15 cellular contexts compared by ENCODE assay signal in the genomic region with DNA sequence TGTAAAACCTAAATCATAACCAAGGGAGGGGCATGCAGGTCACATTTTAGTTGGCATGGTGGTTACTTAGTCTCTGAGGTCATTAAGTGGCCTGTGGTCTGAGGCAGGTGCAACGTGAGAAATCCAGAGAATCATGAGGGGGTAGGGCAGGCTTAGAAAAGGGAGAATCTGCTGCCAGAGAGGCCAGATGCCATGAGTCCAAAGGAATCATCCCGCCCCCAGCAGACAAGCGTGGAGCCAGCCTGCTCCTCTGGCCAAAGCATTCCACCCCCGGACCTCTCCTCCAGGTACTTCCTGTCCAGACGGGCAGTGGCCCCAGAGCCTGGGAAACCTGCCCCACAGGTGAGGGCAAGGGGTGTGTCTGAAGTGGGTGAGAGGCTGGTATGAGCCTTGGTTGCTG.
DNase-seq lines count a peak whose midpoint lies in the region; ATAC-seq and TF ChIP-seq lines count a peak whose summit lies in the region.
"Had no signal": no experiment of that assay in that cellular context is flagged by ENCODE, and none has a peak within 500 bp of the region (broad histone marks: within the 10 kb centered on the region; RNA-seq: fewer than 3 reads in every experiment).

No MANE protein-coding gene starts in this region.

- H3K4me3 Mint-ChIP-seq in activated naive CD8-positive, alpha-beta T cell: no peak overlapping the region
- H3K4me3 Mint-ChIP-seq in activated naive CD8-positive, alpha-beta T cell treated with anti-CD3 and anti-CD28 coated beads, Interleukin-2, amount 50 U/mL, for 24 hours: no peak overlapping the region

- H3K36me3 Mint-ChIP-seq in activated naive CD8-positive, alpha-beta T cell: no peaks in the 10 kb centered on the region
- H3K36me3 Mint-ChIP-seq in activated naive CD8-positive, alpha-beta T cell treated with anti-CD3 and anti-CD28 coated beads, Interleukin-2, amount 50 U/mL, for 24 hours (ENCODE audit: low read depth): no peaks in the 10 kb centered on the region

- H3K36me3 ChIP-seq in MG63: no peaks in the 10 kb centered on the region
- H3K36me3 ChIP-seq in right atrium auricular region: no peaks in the 10 kb centered on the region
- no peaks in the 10 kb centered on the region for H3K36me3 ChIP-seq in thoracic aorta
- no peaks in the 10 kb centered on the region for H3K36me3 ChIP-seq in colonic mucosa

- H3K9me3 ChIP-seq in MG63: no peaks in the 10 kb centered on the region
- H3K9me3 ChIP-seq in right atrium auricular region: no peaks in the 10 kb centered on the region
- no peaks in the 10 kb centered on the region for H3K9me3 ChIP-seq in thoracic aorta
- no peaks in the 10 kb centered on the region for H3K9me3 ChIP-seq in colonic mucosa
- H3K9me3 ChIP-seq: psoas muscle, SK-N-SH had no signal

- no peaks in the 10 kb centered on the region for H3K9me3 Mint-ChIP-seq in activated naive CD8-positive, alpha-beta T cell (ENCODE audit: low read depth)
- H3K9me3 Mint-ChIP-seq in activated naive CD8-positive, alpha-beta T cell treated with anti-CD3 and anti-CD28 coated beads, Interleukin-2, amount 50 U/mL, for 24 hours: peaks cover 4% of the 10 kb centered on the region

- H3K9ac ChIP-seq in colonic mucosa (ENCODE audit: low read depth in 2 of 2, low read length in 2 of 2): no peak overlapping the region
- H3K9ac ChIP-seq: SK-N-SH had no signal

- peak overlapping the region; percentile 46 for H3K27ac Mint-ChIP-seq in activated naive CD8-positive, alpha-beta T cell
- H3K27ac Mint-ChIP-seq in activated naive CD8-positive, alpha-beta T cell treated with anti-CD3 and anti-CD28 coated beads, Interleukin-2, amount 50 U/mL, for 24 hours: no peak overlapping the region

- peaks cover 24% of the 10 kb centered on the region for H3K4me1 Mint-ChIP-seq in activated naive CD8-positive, alpha-beta T cell (ENCODE audit: low read depth)
- peaks cover 19% of the 10 kb centered on the region for H3K4me1 Mint-ChIP-seq in activated naive CD8-positive, alpha-beta T cell treated with anti-CD3 and anti-CD28 coated beads, Interleukin-2, amount 50 U/mL, for 24 hours

- TF ChIP-seq CTCF in right atrium auricular region (IDR thresholded peaks at IDR 0.05): no peak
- no peak for TF ChIP-seq CTCF in thoracic aorta (IDR thresholded peaks at IDR 0.05)
- TF ChIP-seq CTCF in colonic mucosa (IDR thresholded peaks at IDR 0.05): no peak

- no peaks in the 10 kb centered on the region for H3K27me3 Mint-ChIP-seq in activated naive CD8-positive, alpha-beta T cell
- no peaks in the 10 kb centered on the region for H3K27me3 Mint-ChIP-seq in activated naive CD8-positive, alpha-beta T cell treated with anti-CD3 and anti-CD28 coated beads, Interleukin-2, amount 50 U/mL, for 24 hours

- H3K27ac ChIP-seq in right atrium auricular region (no peak overlapping the region), thoracic aorta (peak overlapping the region; percentile 7 to 29), colonic mucosa (no peak overlapping the region)

- ATAC-seq in activated naive CD8-positive, alpha-beta T cell treated with anti-CD3 and anti-CD28 coated beads, Interleukin-2, amount 50 U/mL, for 24 hours: no peak
- ATAC-seq in thoracic aorta (ENCODE audit: insufficient number of reproducible peaks, low FRiP score, low read depth) (no peak), esophagus mucosa (no peak)
- ATAC-seq: psoas muscle had no signal

- no peak overlapping the region for H3K4me3 ChIP-seq in MG63
- no peak overlapping the region for H3K4me3 ChIP-seq in right atrium auricular region
- H3K4me3 ChIP-seq in thoracic aorta: no peak overlapping the region
- H3K4me3 ChIP-seq in colonic mucosa: no peak overlapping the region
- H3K4me3 ChIP-seq: lung, psoas muscle had no signal

- H3K27me3 ChIP-seq in MG63 (no peaks in the 10 kb centered on the region), right atrium auricular region (no peaks in the 10 kb centered on the region), thoracic aorta (replicated peaks; ENCODE audit: insufficient read depth) (no peaks in the 10 kb centered on the region), colonic mucosa (no peaks in the 10 kb centered on the region)

- DNase-seq in activated naive CD8-positive, alpha-beta T cell treated with anti-CD3 and anti-CD28 coated beads, Interleukin-2, amount 50 U/mL, for 24 hours: no peak
- DNase-seq in MG63 (peak; percentile 61), right atrium auricular region (ENCODE audit: low spot score) (peak; percentile 55), thoracic aorta (ENCODE audit: low spot score) (no peak), colonic mucosa (no peak), superior temporal gyrus (ENCODE audit: extremely low spot score) (no peak)
- DNase-seq: ACHN; activated CD8-positive, alpha-beta memory T cell treated with anti-CD3 and anti-CD28 coated beads for 24 hours; psoas muscle; SK-N-SH; stimulated activated CD4-positive, alpha-beta T cell treated with anti-CD3 and anti-CD28 coated beads, Interleukin-15, amount 100 ng/mL, for 24 hours; stimulated activated naive CD4-positive, alpha-beta T cell treated with Interleukin-2 at 50 U/mL for 16 hours had no signal

- H3K4me1 ChIP-seq in right atrium auricular region (peaks cover 0 to 39% of the 10 kb centered on the region in 2 donors), thoracic aorta (ENCODE audit: control insufficient read depth in 1 of 2, low read depth in 2 of 2) (peaks cover 26 to 46% of the 10 kb centered on the region in 2 donors), colonic mucosa (no peaks in the 10 kb centered on the region)

- intact Hi-C loops in colonic mucosa (cut with DNase I): no loop called here

Comparison
In these comparisons a context has a peak if more than half of its experiments do, and no peak if none do; other contexts are left out.
1. DNase-seq: peak in MG63 (single experiment) and right atrium auricular region (single experiment); none in activated naive CD8-positive, alpha-beta T cell treated with anti-CD3 and anti-CD28 coated beads, Interleukin-2, amount 50 U/mL, for 24 hours (single experiment), thoracic aorta (single experiment), colonic mucosa (single experiment) and superior temporal gyrus (single experiment).
2. H3K27ac ChIP-seq: peak in thoracic aorta (2 of 2); none in right atrium auricular region (0 of 2) and colonic mucosa (single experiment).